13 cellular contexts compared by ENCODE assay signal in genomic region chr14:21212824-21213223, GRCh38. TPM values are rescaled to one million over a fixed set of nuclear protein-coding genes. Genes with fewer than 3 reads are reported as not detected.
A peak's percentile ranks its signal among the peaks of the same experiment; 100 is the strongest.
DNase-seq lines count a peak whose midpoint lies in the region; ATAC-seq, FAIRE-seq and TF ChIP-seq lines count a peak whose summit lies in the region.
"Not testable (repeated sequence)": the region's sequence is repeated elsewhere in the genome, so short reads cannot be mapped to it uniquely, and the experiment has no call there.
"Had no signal": no experiment of that assay in that cellular context is flagged by ENCODE, and none has a peak within 500 bp of the region (broad histone marks: within the 10 kb centered on the region; RNA-seq: fewer than 3 reads in every experiment).

No MANE protein-coding gene starts in this region.

- not testable (repeated sequence) for TF ChIP-seq POLR2A in GM12891 (IDR thresholded peaks at IDR 0.05; ENCODE audit: low read depth, low read length)

- not testable (repeated sequence) for ATAC-seq in T-cell (replicated peaks in 1 of 4); central memory CD8-positive, alpha-beta T cell (replicated peaks; ENCODE audit: extremely low read depth, poor library complexity, severe bottlenecking); memory B cell (ENCODE audit: low read depth)

- not testable (repeated sequence) for H3K4me3 Mint-ChIP-seq in T-cell; activated CD4-positive, alpha-beta T cell treated with anti-CD3 and anti-CD28 coated beads, Interleukin-2, amount 10 ng/mL, durations not matched to agents 24 days and 14 days; activated T-helper 2 cell treated with anti-CD3 and anti-CD28 coated beads, Interferon-gamma antibody, Interleukin-2, Interleukin-4, amounts not matched to agents 10 μg/mL and 5 μg/mL and 100 μg/mL, durations not matched to agents 14 hours and 24 hours and 36 hours (ENCODE audit: low read depth); central memory CD8-positive, alpha-beta T cell; memory B cell; nephron progenitor cell
- peak overlapping the region; percentile 26 for H3K4me3 Mint-ChIP-seq in stimulated activated naive CD8-positive, alpha-beta T cell treated with anti-CD3 and anti-CD28 coated beads, Interleukin-15, Interleukin-2, amounts not matched to agents 100 ng/mL and 50 ng/mL, for 24 hours

- not testable (repeated sequence) for TF ChIP-seq CTCF in nephron progenitor cell (IDR thresholded peaks at IDR 0.05)

- H3K27ac Mint-ChIP-seq in T-cell, result peak overlapping the region; percentile 36 to 64
- peak overlapping the region; percentile 6 for H3K27ac Mint-ChIP-seq in activated CD4-positive, alpha-beta T cell treated with anti-CD3 and anti-CD28 coated beads, Interleukin-2, amount 10 ng/mL, durations not matched to agents 24 days and 14 days
- H3K27ac Mint-ChIP-seq in activated T-helper 2 cell treated with anti-CD3 and anti-CD28 coated beads, Interferon-gamma antibody, Interleukin-2, Interleukin-4, amounts not matched to agents 10 μg/mL and 5 μg/mL and 100 μg/mL, durations not matched to agents 14 hours and 24 hours and 36 hours, result peak overlapping the region; percentile 38
- peak overlapping the region; percentile 97 for H3K27ac Mint-ChIP-seq in central memory CD8-positive, alpha-beta T cell (ENCODE audit: low read depth)
- H3K27ac Mint-ChIP-seq in memory B cell, result peak overlapping the region; percentile 73
- H3K27ac Mint-ChIP-seq in nephron progenitor cell, result peak overlapping the region; percentile 73
- H3K27ac Mint-ChIP-seq in stimulated activated naive CD8-positive, alpha-beta T cell treated with anti-CD3 and anti-CD28 coated beads, Interleukin-15, Interleukin-2, amounts not matched to agents 100 ng/mL and 50 ng/mL, for 24 hours, result peak overlapping the region; percentile 63

- CTCF ChIA-PET in T-cell (lab: Charles Lee), result not testable (repeated sequence)

- intact Hi-C loops in activated CD4-positive, alpha-beta T cell treated with anti-CD3 and anti-CD28 coated beads, Interleukin-2, amount 10 ng/mL, durations not matched to agents 24 days and 14 days (cut with micrococcal nuclease); activated T-helper 2 cell treated with anti-CD3 and anti-CD28 coated beads, Interferon-gamma antibody, Interleukin-2, Interleukin-4, amounts not matched to agents 10 μg/mL and 5 μg/mL and 100 μg/mL, durations not matched to agents 14 hours and 24 hours and 36 hours (cut with micrococcal nuclease): not testable (repeated sequence)

- DNase-seq in GM12891 (ENCODE audit: insufficient read length, low spot score); T-cell; activated CD4-positive, alpha-beta T cell treated with anti-CD3 and anti-CD28 coated beads, Interleukin-2, amount 10 ng/mL, durations not matched to agents 24 days and 14 days; activated T-helper 2 cell treated with anti-CD3 and anti-CD28 coated beads, Interferon-gamma antibody, Interleukin-2, Interleukin-4, amounts not matched to agents 10 μg/mL and 5 μg/mL and 100 μg/mL, durations not matched to agents 14 hours and 24 hours and 36 hours (ENCODE audit: low spot score); central memory CD8-positive, alpha-beta T cell (ENCODE audit: low spot score in 2 of 2); memory B cell (ENCODE audit: low spot score in 2 of 2); nephron progenitor cell: not testable (repeated sequence)

- H3K4me1 Mint-ChIP-seq in T-cell (peaks cover 52 to 69% (median 64%) of the 10 kb centered on the region in 3 donors), memory B cell (peaks cover 19% of the 10 kb centered on the region), nephron progenitor cell (peaks cover 37% of the 10 kb centered on the region)
- peaks cover 31% of the 10 kb centered on the region for H3K4me1 Mint-ChIP-seq in activated CD4-positive, alpha-beta T cell treated with anti-CD3 and anti-CD28 coated beads, Interleukin-2, amount 10 ng/mL, durations not matched to agents 24 days and 14 days
- peaks cover 33% of the 10 kb centered on the region for H3K4me1 Mint-ChIP-seq in activated T-helper 2 cell treated with anti-CD3 and anti-CD28 coated beads, Interferon-gamma antibody, Interleukin-2, Interleukin-4, amounts not matched to agents 10 μg/mL and 5 μg/mL and 100 μg/mL, durations not matched to agents 14 hours and 24 hours and 36 hours (ENCODE audit: low read depth)
- peaks cover 60% of the 10 kb centered on the region for H3K4me1 Mint-ChIP-seq in central memory CD8-positive, alpha-beta T cell
- peaks cover 75% of the 10 kb centered on the region for H3K4me1 Mint-ChIP-seq in stimulated activated naive CD8-positive, alpha-beta T cell treated with anti-CD3 and anti-CD28 coated beads, Interleukin-15, Interleukin-2, amounts not matched to agents 100 ng/mL and 50 ng/mL, for 24 hours (ENCODE audit: low read depth)

- peaks cover 70% of the 10 kb centered on the region for H3K36me3 Mint-ChIP-seq in T-cell
- H3K36me3 Mint-ChIP-seq in activated CD4-positive, alpha-beta T cell treated with anti-CD3 and anti-CD28 coated beads, Interleukin-2, amount 10 ng/mL, durations not matched to agents 24 days and 14 days (ENCODE audit: low read depth), result peaks cover 80% of the 10 kb centered on the region
- peaks cover 92% of the 10 kb centered on the region for H3K36me3 Mint-ChIP-seq in activated T-helper 2 cell treated with anti-CD3 and anti-CD28 coated beads, Interferon-gamma antibody, Interleukin-2, Interleukin-4, amounts not matched to agents 10 μg/mL and 5 μg/mL and 100 μg/mL, durations not matched to agents 14 hours and 24 hours and 36 hours (ENCODE audit: low read depth)
- peaks cover 84% of the 10 kb centered on the region for H3K36me3 Mint-ChIP-seq in central memory CD8-positive, alpha-beta T cell (ENCODE audit: insufficient read depth)
- H3K36me3 Mint-ChIP-seq in memory B cell, result peaks cover 24% of the 10 kb centered on the region
- H3K36me3 Mint-ChIP-seq in nephron progenitor cell (ENCODE audit: low read depth), result peaks cover 90% of the 10 kb centered on the region
- peaks cover 90% of the 10 kb centered on the region for H3K36me3 Mint-ChIP-seq in stimulated activated naive CD8-positive, alpha-beta T cell treated with anti-CD3 and anti-CD28 coated beads, Interleukin-15, Interleukin-2, amounts not matched to agents 100 ng/mL and 50 ng/mL, for 24 hours (ENCODE audit: low read depth)

- POLR2A ChIA-PET in T-cell (lab: Charles Lee), result not testable (repeated sequence)

- H3K27me3 Mint-ChIP-seq in T-cell; activated CD4-positive, alpha-beta T cell treated with anti-CD3 and anti-CD28 coated beads, Interleukin-2, amount 10 ng/mL, durations not matched to agents 24 days and 14 days; activated T-helper 2 cell treated with anti-CD3 and anti-CD28 coated beads, Interferon-gamma antibody, Interleukin-2, Interleukin-4, amounts not matched to agents 10 μg/mL and 5 μg/mL and 100 μg/mL, durations not matched to agents 14 hours and 24 hours and 36 hours (ENCODE audit: low read depth); central memory CD8-positive, alpha-beta T cell; memory B cell; nephron progenitor cell (ENCODE audit: low read depth, poor library complexity); stimulated activated naive CD8-positive, alpha-beta T cell treated with anti-CD3 and anti-CD28 coated beads, Interleukin-15, Interleukin-2, amounts not matched to agents 100 ng/mL and 50 ng/mL, for 24 hours: not testable (repeated sequence)

- peak; percentile 28 for FAIRE-seq in GM12891 (lab: Jason Lieb, UNC)

- not testable (repeated sequence) for H3K9me3 Mint-ChIP-seq in T-cell; activated CD4-positive, alpha-beta T cell treated with anti-CD3 and anti-CD28 coated beads, Interleukin-2, amount 10 ng/mL, durations not matched to agents 24 days and 14 days; activated T-helper 2 cell treated with anti-CD3 and anti-CD28 coated beads, Interferon-gamma antibody, Interleukin-2, Interleukin-4, amounts not matched to agents 10 μg/mL and 5 μg/mL and 100 μg/mL, durations not matched to agents 14 hours and 24 hours and 36 hours; central memory CD8-positive, alpha-beta T cell; memory B cell; nephron progenitor cell; stimulated activated naive CD8-positive, alpha-beta T cell treated with anti-CD3 and anti-CD28 coated beads, Interleukin-15, Interleukin-2, amounts not matched to agents 100 ng/mL and 50 ng/mL, for 24 hours

RNA-seq across cellular contexts. Expression of gene HNRNPC, which starts 56.4 kb away (rescaled TPM):
- polyA plus RNA-seq in GM12891 (2012; ENCODE audit: low read depth, missing spikeins), result 626 TPM
- total RNA-seq in T-cell, result 100 to 1,000 TPM; 417 to 530 (median 441) TPM
- total RNA-seq in activated CD4-positive, alpha-beta T cell treated with anti-CD3 and anti-CD28 coated beads, Interleukin-2, amount 10 ng/mL, durations not matched to agents 24 days and 14 days, result 1,009 and 1,054 TPM in 2 replicates
- total RNA-seq in activated T-helper 2 cell treated with anti-CD3 and anti-CD28 coated beads, Interferon-gamma antibody, Interleukin-2, Interleukin-4, amounts not matched to agents 10 μg/mL and 5 μg/mL and 100 μg/mL, durations not matched to agents 14 hours and 24 hours and 36 hours, result 972 and 976 TPM in 2 replicates

RNA-seq across cellular contexts. Expression of gene OR5AU1, which starts 57.0 kb away (rescaled TPM):
- not detected for polyA plus RNA-seq in GM12891 (2012; ENCODE audit: low read depth, missing spikeins)
- not detected for total RNA-seq in T-cell
- total RNA-seq in activated CD4-positive, alpha-beta T cell treated with anti-CD3 and anti-CD28 coated beads, Interleukin-2, amount 10 ng/mL, durations not matched to agents 24 days and 14 days, result not detected in 2 replicates
- total RNA-seq in activated T-helper 2 cell treated with anti-CD3 and anti-CD28 coated beads, Interferon-gamma antibody, Interleukin-2, Interleukin-4, amounts not matched to agents 10 μg/mL and 5 μg/mL and 100 μg/mL, durations not matched to agents 14 hours and 24 hours and 36 hours, result not detected in 2 replicates
- total RNA-seq: Daoy, IMR-90 had no signal
- polyA plus RNA-seq: A549, BJ, CD14-positive monocyte, IMR-90 had no signal

Comparison
In these comparisons a context has a peak if more than half of its experiments do, and no peak if none do; other contexts are left out.
1. H3K27ac Mint-ChIP-seq: peak in every context shown above with its lines; median percentile 97 in central memory CD8-positive, alpha-beta T cell; 73 in memory B cell; 73 in nephron progenitor cell; 63 in stimulated activated naive CD8-positive, alpha-beta T cell treated with anti-CD3 and anti-CD28 coated beads, Interleukin-15, Interleukin-2, amounts not matched to agents 100 ng/mL and 50 ng/mL, for 24 hours; 50 in T-cell; 38 in activated T-helper 2 cell treated with anti-CD3 and anti-CD28 coated beads, Interferon-gamma antibody, Interleukin-2, Interleukin-4, amounts not matched to agents 10 μg/mL and 5 μg/mL and 100 μg/mL, durations not matched to agents 14 hours and 24 hours and 36 hours; 6 in activated CD4-positive, alpha-beta T cell treated with anti-CD3 and anti-CD28 coated beads, Interleukin-2, amount 10 ng/mL, durations not matched to agents 24 days and 14 days.